8 cellular contexts compared by ENCODE assay signal in genomic region chr15:35697549-35698299, GRCh38.
DNase-seq lines count a peak whose midpoint lies in the region; ATAC-seq and TF ChIP-seq lines count a peak whose summit lies in the region.

No MANE protein-coding gene starts in this region.

- H3K36me3 ChIP-seq in SJCRH30: no peaks in the 10 kb centered on the region
- no peaks in the 10 kb centered on the region for H3K36me3 ChIP-seq in gastroesophageal sphincter

- H3K27ac ChIP-seq in SJCRH30 (peak overlapping the region; percentile 6; the same call in 1 of the 2 replicates), gastroesophageal sphincter (peak overlapping the region; percentile 65 to 78 (median 70))

- ATAC-seq in gastroesophageal sphincter: peak; percentile 68

- H3K4me1 ChIP-seq in SJCRH30 (peaks cover 21% of the 10 kb centered on the region), gastroesophageal sphincter (peaks cover 3 to 63% (median 10%) of the 10 kb centered on the region in 3 donors)

- H3K27me3 ChIP-seq in SJCRH30 (no peaks in the 10 kb centered on the region), gastroesophageal sphincter (no peaks in the 10 kb centered on the region)

- H3K9me3 ChIP-seq in SJCRH30 (replicated peaks) (no peaks in the 10 kb centered on the region), gastroesophageal sphincter (no peaks in the 10 kb centered on the region)

- peak in 3 of 4 experiments; percentile 31 to 46 (median 31) for TF ChIP-seq CTCF in gastroesophageal sphincter (IDR thresholded peaks at IDR 0.05)

- TF ChIP-seq POLR2A in gastroesophageal sphincter (IDR thresholded peaks at IDR 0.05): no peak

- peak; percentile 66 for DNase-seq in H4 (ENCODE audit: low spot score)
- DNase-seq in SJCRH30: peak; percentile 27 to 40
- DNase-seq in pulmonary artery endothelial cell (ENCODE audit: low read depth, low spot score): peak; percentile 90
- no peak for DNase-seq in activated CD4-positive, CD25-positive, alpha-beta regulatory T cell (lab: John Stamatoyannopoulos, UW)
- no peak for DNase-seq in HuH-7.5 (ENCODE audit: low spot score)
- no peak for DNase-seq in stimulated activated CD4-positive, alpha-beta T cell treated with anti-CD3 and anti-CD28 coated beads, Interleukin-4, amount 100 ng/mL, for 4 hours
- DNase-seq in superior temporal gyrus (ENCODE audit: extremely low spot score): no peak

- H3K4me3 ChIP-seq in SJCRH30 (peak overlapping the region; percentile 36), gastroesophageal sphincter (no peak overlapping the region)

- TF ChIP-seq EP300 in gastroesophageal sphincter (IDR thresholded peaks at IDR 0.05): no peak

- WGBS in gastroesophageal sphincter (ENCODE audit: low coverage in 1 of 2), 2 donors: 17 to 18% methylated on average over 7 to 8 of the region's 8 CpGs

Comparison
In these comparisons a context has a peak if more than half of its experiments do, and no peak if none do; other contexts are left out.
1. DNase-seq: peak in H4 (single experiment), SJCRH30 (2 of 2) and pulmonary artery endothelial cell (single experiment); none in activated CD4-positive, CD25-positive, alpha-beta regulatory T cell (0 of 4), HuH-7.5 (single experiment), stimulated activated CD4-positive, alpha-beta T cell treated with anti-CD3 and anti-CD28 coated beads, Interleukin-4, amount 100 ng/mL, for 4 hours (0 of 2) and superior temporal gyrus (single experiment).